In the genomic region with DNA sequence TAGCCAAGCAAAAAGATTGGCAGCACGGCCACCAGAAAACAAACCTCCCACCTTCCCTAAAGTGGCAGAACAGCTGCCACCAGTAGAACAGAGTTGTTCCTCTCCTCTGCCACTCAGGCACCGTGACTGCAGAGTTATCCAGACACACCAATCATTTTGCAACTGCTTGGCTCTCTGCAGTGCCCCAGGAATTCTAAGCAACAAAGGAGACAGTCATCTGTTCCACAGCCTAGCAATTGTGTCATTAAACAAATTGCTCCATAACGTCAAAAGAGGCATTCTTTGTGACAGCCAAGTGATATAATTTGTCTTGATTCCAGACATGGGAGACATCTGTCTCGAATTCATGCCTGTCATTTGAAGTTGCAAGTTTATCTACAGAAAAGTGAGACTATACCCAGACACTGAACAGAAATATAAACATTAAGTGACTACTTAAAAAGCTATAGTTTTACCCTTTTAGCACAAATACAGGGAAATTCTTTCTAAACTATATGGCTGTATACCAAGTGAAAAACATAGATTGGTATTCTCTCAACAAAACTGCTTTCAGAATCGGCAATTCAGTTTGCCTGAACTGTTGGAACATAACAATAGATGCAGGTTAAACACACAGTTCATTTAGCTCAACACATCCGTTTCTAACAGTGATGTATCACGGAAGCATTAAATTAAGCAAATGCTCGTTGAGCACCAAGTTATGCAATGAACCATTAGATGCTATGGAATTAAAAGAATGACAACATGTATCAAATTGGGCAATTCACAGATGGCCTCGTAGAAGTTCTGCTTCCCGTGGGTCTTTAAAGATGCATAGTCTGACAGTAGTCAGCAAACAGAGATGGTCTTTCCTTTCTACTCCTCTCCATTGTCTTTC, we compare ENCODE assay signal across 12 cellular contexts.
A peak's percentile ranks its signal among the peaks of the same experiment; 100 is the strongest.
DNase-seq lines count a peak whose midpoint lies in the region; ATAC-seq and TF ChIP-seq lines count a peak whose summit lies in the region.
"Had no signal": no experiment of that assay in that cellular context is flagged by ENCODE, and none has a peak within 500 bp of the region (broad histone marks: within the 10 kb centered on the region; RNA-seq: fewer than 3 reads in every experiment).

No MANE protein-coding gene starts in this region.

- H3K36me3 Mint-ChIP-seq in T-cell, result no peaks in the 10 kb centered on the region

- H3K9me3 Mint-ChIP-seq in T-cell, result no peaks in the 10 kb centered on the region
- H3K9me3 Mint-ChIP-seq: activated T-helper 2 cell treated with anti-CD3 and anti-CD28 coated beads, Interferon-gamma antibody, Interleukin-2, Interleukin-4, amounts not matched to agents 10 μg/mL and 5 μg/mL and 100 μg/mL, durations not matched to agents 14 hours and 24 hours and 36 hours had no signal

- no peak for ATAC-seq in T-cell (replicated peaks in 1 of 4)

- H3K9ac ChIP-seq in mesenchymal stem cell (ENCODE audit: low read length), result no peak overlapping the region

- no peak overlapping the region for H2BK5ac ChIP-seq in mesenchymal stem cell (ENCODE audit: low read depth, low read length, poor library complexity, severe bottlenecking)

- no peak overlapping the region for H4K91ac ChIP-seq in mesenchymal stem cell (ENCODE audit: low read length)

- H3K36me3 ChIP-seq in mesenchymal stem cell (ENCODE audit: control insufficient read depth in 1 of 2, insufficient read depth in 2 of 2, low read depth in 1 of 2, low read length in 2 of 2), result no peaks in the 10 kb centered on the region
- H3K36me3 ChIP-seq in hepatocyte (replicated peaks; ENCODE audit: insufficient read depth, low read depth), result no peaks in the 10 kb centered on the region
- H3K36me3 ChIP-seq in esophagus squamous epithelium, result no peaks in the 10 kb centered on the region
- H3K36me3 ChIP-seq: BE2C, cardiac muscle cell had no signal

- peak; percentile 40 for DNase-seq in AG20443 (ENCODE audit: low spot score)
- peak; percentile 32 for DNase-seq in NCI-H1694 treated with DMSO at 0.1 percent for 48 hours (lab: John Stamatoyannopoulos, UW)
- peak in 37 of 58 donors; percentile 2 to 58 (median 20) for DNase-seq in anterior cingulate cortex (lab: John Stamatoyannopoulos, UW)
- DNase-seq in mesenchymal stem cell, result peak; percentile 6
- no peak for DNase-seq in T-cell
- no peak for DNase-seq in hepatocyte (ENCODE audit: low spot score)
- no peak for DNase-seq in T-helper 1 cell
- DNase-seq in esophagus squamous epithelium (lab: John Stamatoyannopoulos, UW), result no peak
- DNase-seq: BE2C, NCI-H510A treated with DMSO at 0.1 percent for 48 hours had no signal

- no peak overlapping the region for H3K23ac ChIP-seq in mesenchymal stem cell (ENCODE audit: low read length in 2 of 2)

- no peaks in the 10 kb centered on the region for H3K79me2 ChIP-seq in hepatocyte

- no peak overlapping the region for H2BK12ac ChIP-seq in mesenchymal stem cell (ENCODE audit: low read length in 2 of 2)

- H3K4me2 ChIP-seq in mesenchymal stem cell (ENCODE audit: low read length, poor library complexity, severe bottlenecking) (no peak overlapping the region), hepatocyte (no peak overlapping the region)

- WGBS in mesenchymal stem cell, result 57% methylated on average over 9 of the region's 10 CpGs
- 55% methylated on average over 10 of the region's 10 CpGs for WGBS in hepatocyte (ENCODE audit: low lambda C conversion rate, missing lambda C conversion rate)
- 18 to 19% methylated on average over 8 to 10 of the region's 10 CpGs for WGBS in esophagus squamous epithelium, 2 donors

- H3K4me3 ChIP-seq in mesenchymal stem cell (ENCODE audit: insufficient read depth in 1 of 2, low read depth in 1 of 2, low read length in 2 of 2) (no peak overlapping the region), hepatocyte (no peak overlapping the region), esophagus squamous epithelium (no peak overlapping the region)
- H3K4me3 ChIP-seq: cardiac muscle cell had no signal

- H3K4me3 Mint-ChIP-seq in T-cell, result no peak overlapping the region

- no peak overlapping the region for H4K8ac ChIP-seq in mesenchymal stem cell (ENCODE audit: low read length)

- POLR2A ChIA-PET in T-cell (lab: Charles Lee), result no interaction called here

- no peaks in the 10 kb centered on the region for H3K79me1 ChIP-seq in mesenchymal stem cell (replicated peaks; ENCODE audit: low read length, poor library complexity, severe bottlenecking)

- H3K4me1 Mint-ChIP-seq in T-cell, result no peaks in the 10 kb centered on the region

- no peak overlapping the region for H3K18ac ChIP-seq in mesenchymal stem cell (ENCODE audit: low read depth in 1 of 2, low read length in 2 of 2)

- TF ChIP-seq POLR2A in esophagus squamous epithelium (IDR thresholded peaks at IDR 0.05), result no peak

- TF ChIP-seq CTCF in hepatocyte (IDR thresholded peaks at IDR 0.05; ENCODE audit: poor library complexity) (no peak), esophagus squamous epithelium (IDR thresholded peaks at IDR 0.05) (no peak)

- no peaks in the 10 kb centered on the region for H3K9me2 ChIP-seq in hepatocyte (replicated peaks; ENCODE audit: insufficient read depth)

- H3K4me1 ChIP-seq in mesenchymal stem cell (ENCODE audit: control insufficient read depth, insufficient read depth, low read depth, low read length) (peaks cover 3% of the 10 kb centered on the region), hepatocyte (ENCODE audit: insufficient read depth) (no peaks in the 10 kb centered on the region), esophagus squamous epithelium (no peaks in the 10 kb centered on the region)
- H3K4me1 ChIP-seq: BE2C had no signal

- H4K20me1 ChIP-seq in hepatocyte (ENCODE audit: insufficient read depth, poor library complexity, severe bottlenecking), result no peaks in the 10 kb centered on the region

- no peak overlapping the region for H2BK120ac ChIP-seq in mesenchymal stem cell (ENCODE audit: low read depth, low read length)

- CTCF ChIA-PET in T-cell (lab: Charles Lee), result no interaction called here

- H3K27me3 Mint-ChIP-seq in T-cell, result peaks cover 13 to 24% of the 10 kb centered on the region in 2 donors

- H3K27ac Mint-ChIP-seq in T-cell, result no peak overlapping the region
- H3K27ac Mint-ChIP-seq: activated T-helper 2 cell treated with anti-CD3 and anti-CD28 coated beads, Interferon-gamma antibody, Interleukin-2, Interleukin-4, amounts not matched to agents 10 μg/mL and 5 μg/mL and 100 μg/mL, durations not matched to agents 14 hours and 24 hours and 36 hours had no signal

- no peaks in the 10 kb centered on the region for H3K9me3 ChIP-seq in mesenchymal stem cell (ENCODE audit: control insufficient read depth, low read length)
- no peaks in the 10 kb centered on the region for H3K9me3 ChIP-seq in hepatocyte (ENCODE audit: low read depth)
- no peaks in the 10 kb centered on the region for H3K9me3 ChIP-seq in esophagus squamous epithelium
- H3K9me3 ChIP-seq: BE2C had no signal

- intact Hi-C loops in esophagus squamous epithelium (cut with DNase I), result loop anchor here (10.0 kb wide), 1 partner anchor 1031 kb away; no protein-coding TSS in a partner anchor

- no peak overlapping the region for H2AK5ac ChIP-seq in mesenchymal stem cell (ENCODE audit: low read length, severe bottlenecking)

- no peak overlapping the region for H3K4ac ChIP-seq in mesenchymal stem cell (ENCODE audit: low read depth in 1 of 2, low read length in 2 of 2)

- H3K27ac ChIP-seq in mesenchymal stem cell (ENCODE audit: low read length, poor library complexity, severe bottlenecking) (no peak overlapping the region), hepatocyte (no peak overlapping the region), esophagus squamous epithelium (no peak overlapping the region)
- H3K27ac ChIP-seq: cardiac muscle cell had no signal

- no peak overlapping the region for H2BK15ac ChIP-seq in mesenchymal stem cell (ENCODE audit: low read depth, poor library complexity, severe bottlenecking)

- peaks cover 0 to 55% of the 10 kb centered on the region in 2 experiments for H3K27me3 ChIP-seq in mesenchymal stem cell (ENCODE audit: control insufficient read depth in 1 of 2, insufficient read depth in 1 of 2, low read length in 2 of 2)
- peaks cover 10% of the 10 kb centered on the region for H3K27me3 ChIP-seq in hepatocyte
- peaks cover 0 to 59% (median 0%) of the 10 kb centered on the region in 4 donors for H3K27me3 ChIP-seq in esophagus squamous epithelium

- no peak overlapping the region for H2AFZ ChIP-seq in mesenchymal stem cell (ENCODE audit: low read depth, low read length)
- no peak overlapping the region for H2AFZ ChIP-seq in hepatocyte

- H3K14ac ChIP-seq in mesenchymal stem cell (ENCODE audit: low read length in 2 of 2), result no peak overlapping the region

Comparison
In these comparisons a context has a peak if more than half of its experiments do, and no peak if none do; other contexts are left out.
1. DNase-seq: peak in AG20443 (single experiment), NCI-H1694 treated with DMSO at 0.1 percent for 48 hours (single experiment), anterior cingulate cortex (37 of 58) and mesenchymal stem cell (single experiment); none in T-cell (0 of 34), hepatocyte (single experiment), T-helper 1 cell (0 of 5) and esophagus squamous epithelium (single experiment).